In the genomic region with DNA sequence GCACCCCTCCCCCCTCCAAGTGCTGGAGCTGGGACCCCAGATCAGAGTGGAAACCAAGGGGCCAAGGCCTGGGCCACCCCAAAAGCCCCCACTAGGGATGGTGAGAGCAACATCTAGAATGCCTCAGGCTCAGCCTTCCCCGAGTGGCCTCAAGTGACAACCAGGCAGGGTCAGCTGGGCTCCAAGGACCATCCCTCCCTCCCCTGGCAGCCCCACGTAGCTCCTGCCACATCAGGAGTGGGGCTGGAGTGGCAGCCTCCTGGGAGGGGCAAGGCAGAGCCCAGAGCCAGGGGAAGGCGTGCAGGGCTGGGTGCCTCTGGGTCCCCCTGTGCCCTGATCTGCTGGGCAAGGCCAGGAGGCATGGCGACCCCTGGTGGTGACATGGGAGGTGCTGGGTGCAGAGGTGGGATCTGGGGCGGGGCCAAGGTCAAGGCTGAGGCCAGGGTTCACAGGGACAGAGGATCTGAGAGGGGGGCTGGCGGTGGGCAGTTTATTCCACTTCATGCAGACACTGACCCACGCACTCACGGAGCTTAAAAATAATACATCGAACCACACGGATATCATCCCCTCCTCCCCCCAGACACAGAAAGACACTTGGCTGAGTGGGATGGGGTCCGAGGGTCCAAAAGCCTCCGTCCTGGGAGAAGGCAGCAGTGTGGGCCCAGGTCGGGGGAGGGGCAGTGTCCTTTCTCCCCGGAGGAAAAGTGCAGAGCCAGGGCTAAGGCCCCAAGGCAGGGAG, we compare ENCODE assay signal across 8 cellular contexts. TPM values are rescaled to one million over a fixed set of nuclear protein-coding genes. Genes with fewer than 3 reads are reported as not detected.
DNase-seq lines count a peak whose midpoint lies in the region; ATAC-seq and TF ChIP-seq lines count a peak whose summit lies in the region.

No MANE protein-coding gene starts in this region.

- no peak overlapping the region for H2AFZ ChIP-seq in PC-3 (ENCODE audit: low read length)

- no peaks in the 10 kb centered on the region for H3K27me3 ChIP-seq in PC-3 (ENCODE audit: low read length)
- H3K27me3 ChIP-seq in thoracic aorta (replicated peaks; ENCODE audit: insufficient read depth), result no peaks in the 10 kb centered on the region

- no peaks in the 10 kb centered on the region for H3K9me3 Mint-ChIP-seq in activated T-cell treated with anti-CD3 and anti-CD28 coated beads, Interleukin-2, amount 50 U/mL, for 24 hours

- H3K27me3 Mint-ChIP-seq in activated T-cell treated with anti-CD3 and anti-CD28 coated beads, Interleukin-2, amount 50 U/mL, for 24 hours, result no peaks in the 10 kb centered on the region

- peak; percentile 87 for DNase-seq in DMS 273 (lab: John Stamatoyannopoulos, UW; ENCODE audit: unreplicated experiment)
- DNase-seq in DMS 273 treated with DMSO at 0.1 percent for 48 hours (lab: John Stamatoyannopoulos, UW), result no peak
- peak; percentile 93 for DNase-seq in HT-29 (ENCODE audit: low spot score)
- peak; percentile 83 for DNase-seq in PC-3
- DNase-seq in activated T-cell treated with anti-CD3 and anti-CD28 coated beads, Interleukin-2, amount 50 U/mL, for 24 hours, result peak; percentile 96
- peak; percentile 62 for DNase-seq in fibroblast of peridontal ligament (ENCODE audit: extremely low read depth)
- peak in 44 of 56 donors; percentile 20 to 85 (median 54) for DNase-seq in nucleus accumbens (lab: John Stamatoyannopoulos, UW)
- DNase-seq in thoracic aorta (ENCODE audit: low spot score), result peak; percentile 55

- intact Hi-C loops in PC-3 (cut with micrococcal nuclease), result loop anchor here (1.0 kb wide), 1 partner anchor 47 kb away; no protein-coding TSS in a partner anchor

- H3K4me1 Mint-ChIP-seq in activated T-cell treated with anti-CD3 and anti-CD28 coated beads, Interleukin-2, amount 50 U/mL, for 24 hours (ENCODE audit: low read depth), result peaks cover 2% of the 10 kb centered on the region

- peaks cover 5% of the 10 kb centered on the region; the same call in 1 of the 2 replicates for H3K36me3 ChIP-seq in PC-3 (ENCODE audit: low read depth, low read length)
- H3K36me3 ChIP-seq in thoracic aorta, result peaks cover 20% of the 10 kb centered on the region

- no peaks in the 10 kb centered on the region for H3K9me3 ChIP-seq in PC-3 (ENCODE audit: low read length)
- H3K9me3 ChIP-seq in thoracic aorta, result no peaks in the 10 kb centered on the region

- no peak overlapping the region for H3K9ac ChIP-seq in PC-3 (ENCODE audit: low read length)

- no peaks in the 10 kb centered on the region for H3K79me2 ChIP-seq in PC-3 (ENCODE audit: low read length)

- H3K27ac ChIP-seq in PC-3 (ENCODE audit: low read length) (no peak overlapping the region), thoracic aorta (no peak overlapping the region)

- peak overlapping the region; percentile 64 for H3K27ac Mint-ChIP-seq in activated T-cell treated with anti-CD3 and anti-CD28 coated beads, Interleukin-2, amount 50 U/mL, for 24 hours

- CTCF ChIA-PET in PC-3 (lab: Charles Lee), result interaction anchor here (1.0 to 1.2 kb wide), 2 partner anchors 46 to 50 kb away, joined by 3 read pairs; a partner anchor contains a TSS

- no peaks in the 10 kb centered on the region for H4K20me1 ChIP-seq in PC-3 (ENCODE audit: low read length)

- H3F3A ChIP-seq in PC-3 (ENCODE audit: low read length, unreplicated experiment), result no peaks in the 10 kb centered on the region

- peaks cover 36% of the 10 kb centered on the region for H3K36me3 Mint-ChIP-seq in activated T-cell treated with anti-CD3 and anti-CD28 coated beads, Interleukin-2, amount 50 U/mL, for 24 hours (ENCODE audit: low read depth)

- H3K9me2 ChIP-seq in PC-3 (replicated peaks; ENCODE audit: low read length), result no peaks in the 10 kb centered on the region

- H3K4me3 ChIP-seq in PC-3 (ENCODE audit: low read length) (no peak overlapping the region), thoracic aorta (no peak overlapping the region)

- no peak overlapping the region for H3K4me2 ChIP-seq in PC-3 (ENCODE audit: low read length)

- H3K4me1 ChIP-seq in PC-3 (ENCODE audit: insufficient read depth, low read length) (peaks cover under 1% of the 10 kb centered on the region; the same call in 1 of the 2 replicates), thoracic aorta (ENCODE audit: control insufficient read depth in 1 of 2, low read depth in 2 of 2) (no peaks in the 10 kb centered on the region)

- peak; percentile 97 for TF ChIP-seq CTCF in PC-3 (conservative IDR thresholded peaks at IDR 0.05; ENCODE audit: low read depth, low read length)
- peak; percentile 92 for TF ChIP-seq CTCF in thoracic aorta (IDR thresholded peaks at IDR 0.05)

- no peak overlapping the region for H3K4me3 Mint-ChIP-seq in activated T-cell treated with anti-CD3 and anti-CD28 coated beads, Interleukin-2, amount 50 U/mL, for 24 hours

- POLR2A ChIA-PET in PC-3 (lab: Charles Lee; ENCODE audit: unreplicated experiment), result no interaction called here

- ATAC-seq in PC-3, result peak; percentile 88
- ATAC-seq in thoracic aorta (ENCODE audit: insufficient number of reproducible peaks, low FRiP score, low read depth), result peak; percentile 27

- no TSS peak for BruUV-seq in PC-3 (replicated peaks; lab: Mats Ljungman, UMichigan)

RNA-seq across cellular contexts. Expression of a gene that starts 15.8 kb away (rescaled TPM):
- 118 and 123 TPM in 2 replicates for total RNA-seq in HT-29 (2014; rRNA removed; shearing (Covaris generic))
- total RNA-seq in PC-3 (2014; rRNA removed), result 340 and 370 TPM in 2 replicates
- 100 to 1,000 TPM in 1 of 2 donors, 10 to 100 TPM in 1; 67.4 to 140 TPM for total RNA-seq in thoracic aorta

RNA-seq across cellular contexts. Expression of a gene that starts 22.8 kb away (rescaled TPM):
- total RNA-seq in HT-29 (2014; rRNA removed; shearing (Covaris generic)), result 47.1 and 50.5 TPM in 2 replicates
- total RNA-seq in PC-3 (2014; rRNA removed), result 45.6 and 51.4 TPM in 2 replicates
- 10 to 100 TPM; 18.5 to 35.2 TPM for total RNA-seq in thoracic aorta

RNA-seq across cellular contexts. Expression of a gene that starts 30.2 kb away (rescaled TPM):
- 7.9 and 8.9 TPM in 2 replicates for total RNA-seq in HT-29 (2014; rRNA removed; shearing (Covaris generic))
- total RNA-seq in PC-3 (2014; rRNA removed), result 24.9 and 31.3 TPM in 2 replicates
- 10 to 100 TPM; 21.0 to 38.2 TPM for total RNA-seq in thoracic aorta

RNA-seq across cellular contexts. Expression of a gene that starts 41.5 kb away (rescaled TPM):
- not detected in 2 replicates for total RNA-seq in HT-29 (2014; rRNA removed; shearing (Covaris generic))
- total RNA-seq in PC-3 (2014; rRNA removed) (not detected in 2 replicates), thoracic aorta (not detected)

RNA-seq across cellular contexts. Expression of a gene that starts 49.8 kb away (rescaled TPM):
- 22.7 and 24.7 TPM in 2 replicates for total RNA-seq in HT-29 (2014; rRNA removed; shearing (Covaris generic))
- total RNA-seq in PC-3 (2014; rRNA removed) (14.5 and 30.5 TPM in 2 replicates), thoracic aorta (1 to 10 TPM in 1 of 2 donors, under 1 TPM in 1; 0.68 to 1.2 TPM)
